In genomic region chr17:8360751-8361150, GRCh38 we compare ENCODE assay signal across 1 cellular context.
TF ChIP-seq lines count a peak whose summit lies in the region.

No MANE protein-coding gene starts in this region.

TF ChIP-seq in endothelial cell of umbilical vein, 7 proteins besides CTCF, POLR2A, EP300 and RAD21:
- TF ChIP-seq GATA2 (IDR thresholded peaks at IDR 0.05; ENCODE audit: insufficient read depth, insufficient read length, low read depth, low read length) (no peak), MYC (IDR thresholded peaks at IDR 0.05; ENCODE audit: low read depth, low read length) (no peak), POLR2AphosphoS5 (IDR thresholded peaks at IDR 0.05; ENCODE audit: insufficient read depth, low read depth, low read length) (no peak), JUN (IDR thresholded peaks at IDR 0.05; ENCODE audit: borderline replicate concordance, insufficient read depth, insufficient read length, low read depth) (no peak), EZH2 (IDR thresholded peaks at IDR 0.05; ENCODE audit: borderline replicate concordance, low read depth, low read length, severe bottlenecking) (no peak), FOS (IDR thresholded peaks at IDR 0.05; ENCODE audit: borderline replicate concordance, insufficient read depth, low read length) (no peak)
- TF ChIP-seq, protein P1, sequence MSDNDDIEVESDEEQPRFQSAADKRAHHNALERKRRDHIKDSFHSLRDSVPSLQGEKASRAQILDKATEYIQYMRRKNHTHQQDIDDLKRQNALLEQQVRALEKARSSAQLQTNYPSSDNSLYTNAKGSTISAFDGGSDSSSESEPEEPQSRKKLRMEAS (IDR thresholded peaks at IDR 0.05; ENCODE audit: insufficient read depth, insufficient read length), result no peak
